1 cellular context compared by ENCODE assay signal in the genomic region with DNA sequence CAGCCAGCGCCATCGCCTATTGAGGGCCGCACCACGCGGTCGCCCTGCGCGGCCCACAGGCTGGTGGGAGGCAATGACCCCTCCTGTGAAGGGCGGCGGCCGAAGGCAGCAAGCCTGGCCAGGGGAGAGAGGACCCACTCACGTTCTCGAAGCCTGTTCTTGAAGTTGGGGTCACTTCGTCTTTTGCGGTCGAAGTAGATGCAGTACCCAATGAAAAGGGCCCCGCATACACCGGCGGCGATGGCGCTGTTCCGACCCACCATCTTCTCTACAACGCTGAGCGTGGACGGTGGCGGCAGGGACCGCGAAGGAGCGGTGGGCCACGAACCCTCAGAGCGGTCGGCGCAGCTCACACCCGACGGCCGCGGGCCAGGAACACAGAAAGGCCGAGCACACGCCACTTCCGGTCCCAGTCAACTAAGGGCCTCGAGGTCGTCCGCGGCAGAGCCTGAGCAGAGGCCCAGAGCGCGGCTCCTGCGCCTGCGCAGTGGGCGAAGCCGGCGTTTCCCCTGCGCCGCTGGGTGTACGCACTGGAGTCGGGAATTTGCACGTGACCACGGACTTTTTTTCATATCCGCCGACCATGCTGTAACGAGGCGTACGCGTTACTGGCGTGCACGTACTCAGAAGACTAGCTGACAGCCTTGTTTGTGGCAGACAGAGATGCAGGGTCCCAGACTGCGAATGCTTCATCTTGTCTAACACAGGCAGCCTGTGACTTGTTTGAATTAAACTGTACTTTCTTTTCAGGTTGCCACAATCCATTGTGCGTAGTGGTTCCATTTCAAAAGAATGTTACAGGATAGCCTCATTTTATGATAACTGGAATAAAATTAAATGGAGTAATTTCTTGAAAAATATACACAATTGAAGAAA.
A peak's percentile ranks its signal among the peaks of the same experiment; 100 is the strongest.
TF ChIP-seq lines count a peak whose summit lies in the region.

A gene (minus strand): TSS at position 385 of the 876 bp plus-strand sequence. CDS start 122 bp downstream, at position 263.

TF ChIP-seq in HepG2, 621 proteins besides CTCF, POLR2A, EP300 and RAD21 (continued from another document and continues in another):
- TF ChIP-seq, protein P1, sequence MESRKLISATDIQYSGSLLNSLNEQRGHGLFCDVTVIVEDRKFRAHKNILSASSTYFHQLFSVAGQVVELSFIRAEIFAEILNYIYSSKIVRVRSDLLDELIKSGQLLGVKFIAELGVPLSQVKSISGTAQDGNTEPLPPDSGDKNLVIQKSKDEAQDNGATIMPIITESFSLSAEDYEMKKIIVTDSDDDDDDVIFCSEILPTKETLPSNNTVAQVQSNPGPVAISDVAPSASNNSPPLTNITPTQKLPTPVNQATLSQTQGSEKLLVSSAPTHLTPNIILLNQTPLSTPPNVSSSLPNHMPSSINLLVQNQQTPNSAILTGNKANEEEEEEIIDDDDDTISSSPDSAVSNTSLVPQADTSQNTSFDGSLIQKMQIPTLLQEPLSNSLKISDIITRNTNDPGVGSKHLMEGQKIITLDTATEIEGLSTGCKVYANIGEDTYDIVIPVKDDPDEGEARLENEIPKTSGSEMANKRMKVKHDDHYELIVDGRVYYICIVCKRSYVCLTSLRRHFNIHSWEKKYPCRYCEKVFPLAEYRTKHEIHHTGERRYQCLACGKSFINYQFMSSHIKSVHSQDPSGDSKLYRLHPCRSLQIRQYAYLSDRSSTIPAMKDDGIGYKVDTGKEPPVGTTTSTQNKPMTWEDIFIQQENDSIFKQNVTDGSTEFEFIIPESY (CRISPR knock-in tag; IDR thresholded peaks at IDR 0.05): 0 out of 2 replicates have a peak, but pooled peaks have one; percentile 9
- no peak for TF ChIP-seq JUNB (CRISPR knock-in tag; IDR thresholded peaks at IDR 0.05; ENCODE audit: borderline replicate concordance)
- TF ChIP-seq ATF1 (CRISPR knock-in tag; IDR thresholded peaks at IDR 0.05): no peak
- TF ChIP-seq, protein P2, sequence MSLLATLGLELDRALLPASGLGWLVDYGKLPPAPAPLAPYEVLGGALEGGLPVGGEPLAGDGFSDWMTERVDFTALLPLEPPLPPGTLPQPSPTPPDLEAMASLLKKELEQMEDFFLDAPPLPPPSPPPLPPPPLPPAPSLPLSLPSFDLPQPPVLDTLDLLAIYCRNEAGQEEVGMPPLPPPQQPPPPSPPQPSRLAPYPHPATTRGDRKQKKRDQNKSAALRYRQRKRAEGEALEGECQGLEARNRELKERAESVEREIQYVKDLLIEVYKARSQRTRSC (CRISPR knock-in tag; IDR thresholded peaks at IDR 0.05; ENCODE audit: low read depth): no peak
- TF ChIP-seq, protein P3, sequence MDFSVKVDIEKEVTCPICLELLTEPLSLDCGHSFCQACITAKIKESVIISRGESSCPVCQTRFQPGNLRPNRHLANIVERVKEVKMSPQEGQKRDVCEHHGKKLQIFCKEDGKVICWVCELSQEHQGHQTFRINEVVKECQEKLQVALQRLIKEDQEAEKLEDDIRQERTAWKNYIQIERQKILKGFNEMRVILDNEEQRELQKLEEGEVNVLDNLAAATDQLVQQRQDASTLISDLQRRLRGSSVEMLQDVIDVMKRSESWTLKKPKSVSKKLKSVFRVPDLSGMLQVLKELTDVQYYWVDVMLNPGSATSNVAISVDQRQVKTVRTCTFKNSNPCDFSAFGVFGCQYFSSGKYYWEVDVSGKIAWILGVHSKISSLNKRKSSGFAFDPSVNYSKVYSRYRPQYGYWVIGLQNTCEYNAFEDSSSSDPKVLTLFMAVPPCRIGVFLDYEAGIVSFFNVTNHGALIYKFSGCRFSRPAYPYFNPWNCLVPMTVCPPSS (IDR thresholded peaks at IDR 0.05): no peak
- TF ChIP-seq, protein P4, sequence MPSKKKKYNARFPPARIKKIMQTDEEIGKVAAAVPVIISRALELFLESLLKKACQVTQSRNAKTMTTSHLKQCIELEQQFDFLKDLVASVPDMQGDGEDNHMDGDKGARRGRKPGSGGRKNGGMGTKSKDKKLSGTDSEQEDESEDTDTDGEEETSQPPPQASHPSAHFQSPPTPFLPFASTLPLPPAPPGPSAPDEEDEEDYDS (CRISPR knock-in tag; IDR thresholded peaks at IDR 0.05): peak; percentile 95
- no peak for TF ChIP-seq KDM4B (CRISPR knock-in tag; IDR thresholded peaks at IDR 0.05)
- no peak for TF ChIP-seq MTA1 (CRISPR knock-in tag; IDR thresholded peaks at IDR 0.05; ENCODE audit: borderline replicate concordance)
- peak; percentile 89 for TF ChIP-seq THAP11 (CRISPR knock-in tag; IDR thresholded peaks at IDR 0.05)
- TF ChIP-seq ZNF136 (CRISPR knock-in tag; IDR thresholded peaks at IDR 0.05; ENCODE audit: low read depth): peak; percentile 77; the same call in 1 of the 2 replicates
- TF ChIP-seq NFE2 (CRISPR knock-in tag; IDR thresholded peaks at IDR 0.05): no peak
- TF ChIP-seq ZBTB7A (CRISPR knock-in tag; IDR thresholded peaks at IDR 0.05): no peak
- no peak for TF ChIP-seq KLF12 (CRISPR knock-in tag; IDR thresholded peaks at IDR 0.05; ENCODE audit: borderline replicate concordance)
- TF ChIP-seq, protein P5, sequence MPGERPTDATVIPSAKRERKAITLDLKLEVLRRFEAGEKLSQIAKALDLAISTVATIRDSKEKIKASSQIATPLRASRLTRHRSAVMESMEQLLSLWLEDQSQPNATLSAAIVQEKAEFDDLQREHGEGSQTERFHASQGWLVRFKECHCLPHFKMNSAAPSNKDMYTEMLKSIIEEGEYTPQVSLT (CRISPR knock-in tag; IDR thresholded peaks at IDR 0.05; ENCODE audit: borderline replicate concordance, low read depth): no peak
- TF ChIP-seq RFXAP (CRISPR knock-in tag; IDR thresholded peaks at IDR 0.05; ENCODE audit: borderline replicate concordance): peak; percentile 88; the same call in 1 of the 2 replicates
- peak; percentile 96 for TF ChIP-seq ZNF772 (CRISPR knock-in tag; IDR thresholded peaks at IDR 0.05)
- TF ChIP-seq RBFOX2 (IDR thresholded peaks at IDR 0.05; ENCODE audit: low read depth, low read length): peak; percentile 99
- no peak for TF ChIP-seq ZBTB7B (CRISPR knock-in tag; IDR thresholded peaks at IDR 0.05)
- TF ChIP-seq, protein P6, sequence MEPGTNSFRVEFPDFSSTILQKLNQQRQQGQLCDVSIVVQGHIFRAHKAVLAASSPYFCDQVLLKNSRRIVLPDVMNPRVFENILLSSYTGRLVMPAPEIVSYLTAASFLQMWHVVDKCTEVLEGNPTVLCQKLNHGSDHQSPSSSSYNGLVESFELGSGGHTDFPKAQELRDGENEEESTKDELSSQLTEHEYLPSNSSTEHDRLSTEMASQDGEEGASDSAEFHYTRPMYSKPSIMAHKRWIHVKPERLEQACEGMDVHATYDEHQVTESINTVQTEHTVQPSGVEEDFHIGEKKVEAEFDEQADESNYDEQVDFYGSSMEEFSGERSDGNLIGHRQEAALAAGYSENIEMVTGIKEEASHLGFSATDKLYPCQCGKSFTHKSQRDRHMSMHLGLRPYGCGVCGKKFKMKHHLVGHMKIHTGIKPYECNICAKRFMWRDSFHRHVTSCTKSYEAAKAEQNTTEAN (CRISPR knock-in tag; conservative IDR thresholded peaks at IDR 0.05): peak; percentile 83; the same call in 1 of the 2 replicates
- no peak for TF ChIP-seq ZC3H4 (CRISPR knock-in tag; IDR thresholded peaks at IDR 0.05; ENCODE audit: borderline replicate concordance)
- TF ChIP-seq NFKBIZ (CRISPR knock-in tag; IDR thresholded peaks at IDR 0.05): no peak
- TF ChIP-seq, protein P7, sequence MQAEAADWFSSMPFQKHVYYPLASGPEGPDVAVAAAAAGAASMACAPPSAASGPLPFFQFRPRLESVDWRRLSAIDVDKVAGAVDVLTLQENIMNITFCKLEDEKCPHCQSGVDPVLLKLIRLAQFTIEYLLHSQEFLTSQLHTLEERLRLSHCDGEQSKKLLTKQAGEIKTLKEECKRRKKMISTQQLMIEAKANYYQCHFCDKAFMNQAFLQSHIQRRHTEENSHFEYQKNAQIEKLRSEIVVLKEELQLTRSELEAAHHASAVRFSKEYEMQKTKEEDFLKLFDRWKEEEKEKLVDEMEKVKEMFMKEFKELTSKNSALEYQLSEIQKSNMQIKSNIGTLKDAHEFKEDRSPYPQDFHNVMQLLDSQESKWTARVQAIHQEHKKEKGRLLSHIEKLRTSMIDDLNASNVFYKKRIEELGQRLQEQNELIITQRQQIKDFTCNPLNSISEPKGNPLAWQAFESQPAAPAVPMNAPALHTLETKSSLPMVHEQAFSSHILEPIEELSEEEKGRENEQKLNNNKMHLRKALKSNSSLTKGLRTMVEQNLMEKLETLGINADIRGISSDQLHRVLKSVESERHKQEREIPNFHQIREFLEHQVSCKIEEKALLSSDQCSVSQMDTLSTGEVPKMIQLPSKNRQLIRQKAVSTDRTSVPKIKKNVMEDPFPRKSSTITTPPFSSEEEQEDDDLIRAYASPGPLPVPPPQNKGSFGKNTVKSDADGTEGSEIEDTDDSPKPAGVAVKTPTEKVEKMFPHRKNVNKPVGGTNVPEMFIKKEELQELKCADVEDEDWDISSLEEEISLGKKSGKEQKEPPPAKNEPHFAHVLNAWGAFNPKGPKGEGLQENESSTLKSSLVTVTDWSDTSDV (CRISPR knock-in tag; IDR thresholded peaks at IDR 0.05): no peak
- TF ChIP-seq TGIF2 (CRISPR knock-in tag; IDR thresholded peaks at IDR 0.05): peak; percentile 93; the same call in 1 of the 2 replicates
- peak; percentile 79; the same call in 1 of the 2 replicates for TF ChIP-seq ZSCAN20 (CRISPR knock-in tag; IDR thresholded peaks at IDR 0.05; ENCODE audit: borderline replicate concordance)
- TF ChIP-seq NFRKB (IDR thresholded peaks at IDR 0.05): no peak
- TF ChIP-seq, protein P8, sequence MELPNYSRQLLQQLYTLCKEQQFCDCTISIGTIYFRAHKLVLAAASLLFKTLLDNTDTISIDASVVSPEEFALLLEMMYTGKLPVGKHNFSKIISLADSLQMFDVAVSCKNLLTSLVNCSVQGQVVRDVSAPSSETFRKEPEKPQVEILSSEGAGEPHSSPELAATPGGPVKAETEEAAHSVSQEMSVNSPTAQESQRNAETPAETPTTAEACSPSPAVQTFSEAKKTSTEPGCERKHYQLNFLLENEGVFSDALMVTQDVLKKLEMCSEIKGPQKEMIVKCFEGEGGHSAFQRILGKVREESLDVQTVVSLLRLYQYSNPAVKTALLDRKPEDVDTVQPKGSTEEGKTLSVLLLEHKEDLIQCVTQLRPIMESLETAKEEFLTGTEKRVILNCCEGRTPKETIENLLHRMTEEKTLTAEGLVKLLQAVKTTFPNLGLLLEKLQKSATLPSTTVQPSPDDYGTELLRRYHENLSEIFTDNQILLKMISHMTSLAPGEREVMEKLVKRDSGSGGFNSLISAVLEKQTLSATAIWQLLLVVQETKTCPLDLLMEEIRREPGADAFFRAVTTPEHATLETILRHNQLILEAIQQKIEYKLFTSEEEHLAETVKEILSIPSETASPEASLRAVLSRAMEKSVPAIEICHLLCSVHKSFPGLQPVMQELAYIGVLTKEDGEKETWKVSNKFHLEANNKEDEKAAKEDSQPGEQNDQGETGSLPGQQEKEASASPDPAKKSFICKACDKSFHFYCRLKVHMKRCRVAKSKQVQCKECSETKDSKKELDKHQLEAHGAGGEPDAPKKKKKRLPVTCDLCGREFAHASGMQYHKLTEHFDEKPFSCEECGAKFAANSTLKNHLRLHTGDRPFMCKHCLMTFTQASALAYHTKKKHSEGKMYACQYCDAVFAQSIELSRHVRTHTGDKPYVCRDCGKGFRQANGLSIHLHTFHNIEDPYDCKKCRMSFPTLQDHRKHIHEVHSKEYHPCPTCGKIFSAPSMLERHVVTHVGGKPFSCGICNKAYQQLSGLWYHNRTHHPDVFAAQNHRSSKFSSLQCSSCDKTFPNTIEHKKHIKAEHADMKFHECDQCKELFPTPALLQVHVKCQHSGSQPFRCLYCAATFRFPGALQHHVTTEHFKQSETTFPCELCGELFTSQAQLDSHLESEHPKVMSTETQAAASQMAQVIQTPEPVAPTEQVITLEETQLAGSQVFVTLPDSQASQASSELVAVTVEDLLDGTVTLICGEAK (IDR thresholded peaks at IDR 0.05): 0 out of 2 replicates have a peak, but pooled peaks have one; percentile 1
- TF ChIP-seq, protein P8 (CRISPR knock-in tag; IDR thresholded peaks at IDR 0.05): peak; percentile 90
- no peak for TF ChIP-seq ZNF207 (IDR thresholded peaks at IDR 0.05; ENCODE audit: borderline replicate concordance)
- TF ChIP-seq ZNF484 (CRISPR knock-in tag; IDR thresholded peaks at IDR 0.05; ENCODE audit: borderline replicate concordance, low read depth): no peak
- TF ChIP-seq HNRNPK (IDR thresholded peaks at IDR 0.05; ENCODE audit: low read depth, low read length, poor library complexity, severe bottlenecking): no peak
- TF ChIP-seq JDP2 (CRISPR knock-in tag; IDR thresholded peaks at IDR 0.05; ENCODE audit: borderline replicate concordance): peak; percentile 29; the same call in 1 of the 2 replicates
